8 cellular contexts compared by ENCODE assay signal in the genomic region with DNA sequence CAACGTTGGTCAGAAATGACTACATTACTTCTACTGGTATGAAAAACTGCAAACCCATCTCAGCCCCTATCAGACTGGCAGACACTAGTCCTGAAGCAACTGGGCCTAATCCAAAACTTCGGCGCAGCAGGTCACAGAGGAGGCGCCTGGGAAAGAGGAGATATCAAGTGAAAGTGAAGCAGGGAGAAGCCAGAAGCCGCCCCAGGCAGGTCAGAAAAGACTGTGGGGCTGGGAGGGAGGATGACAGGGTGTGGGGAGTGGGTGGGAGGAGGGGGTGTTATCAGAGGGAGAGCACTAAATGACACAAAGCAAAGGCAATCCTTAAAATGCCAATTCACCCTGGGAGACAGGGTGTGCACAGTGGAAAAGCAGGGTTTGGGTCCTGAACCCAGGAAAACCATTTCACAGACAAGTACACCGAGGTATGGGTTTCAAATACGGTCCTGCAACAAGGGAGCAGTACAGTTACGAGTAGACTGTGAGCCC. TPM values are rescaled to one million over a fixed set of nuclear protein-coding genes. Genes with fewer than 3 reads are reported as not detected.
A peak's percentile ranks its signal among the peaks of the same experiment; 100 is the strongest.
DNase-seq lines count a peak whose midpoint lies in the region; ATAC-seq and TF ChIP-seq lines count a peak whose summit lies in the region.

No MANE protein-coding gene starts in this region.

- peaks cover 6% of the 10 kb centered on the region for H3K36me3 Mint-ChIP-seq in activated naive CD4-positive, alpha-beta T cell treated with anti-CD3 and anti-CD28 coated beads, Interleukin-2, amount 50 U/mL, for 24 hours

- no peaks in the 10 kb centered on the region for H3K9me3 Mint-ChIP-seq in activated naive CD4-positive, alpha-beta T cell treated with anti-CD3 and anti-CD28 coated beads, Interleukin-2, amount 50 U/mL, for 24 hours

- H3K4me3 ChIP-seq in BJ (ENCODE audit: low read depth, low read length) (peak overlapping the region; percentile 97), skeletal muscle tissue (ENCODE audit: low read length in 3 of 3) (peak overlapping the region; percentile 95 to 97 (median 96))
- H3K4me3 ChIP-seq in Jurkat, Clone E6-1 (ENCODE audit: low read length): peak overlapping the region; percentile 94

- H3K27ac Mint-ChIP-seq in activated naive CD4-positive, alpha-beta T cell treated with anti-CD3 and anti-CD28 coated beads, Interleukin-2, amount 50 U/mL, for 24 hours: peak overlapping the region; percentile 92

- no peaks in the 10 kb centered on the region for H3K27me3 Mint-ChIP-seq in activated naive CD4-positive, alpha-beta T cell treated with anti-CD3 and anti-CD28 coated beads, Interleukin-2, amount 50 U/mL, for 24 hours

- H3K4me3 Mint-ChIP-seq in activated naive CD4-positive, alpha-beta T cell treated with anti-CD3 and anti-CD28 coated beads, Interleukin-2, amount 50 U/mL, for 24 hours: peak overlapping the region; percentile 92

- peak overlapping the region; percentile 87 to 94 (median 93) for H3K9ac ChIP-seq in skeletal muscle tissue (ENCODE audit: low read depth in 1 of 3, low read length in 3 of 3)

- CTCF ChIA-PET in BJ (lab: Yijun Ruan, JAX): no interaction called here

- ATAC-seq in HG03354 (IDR thresholded peaks at IDR 0.05; ENCODE audit: poor library complexity, severe bottlenecking, unreplicated experiment): no peak

- H3K27me3 ChIP-seq in BJ (ENCODE audit: control insufficient read depth, insufficient read depth, low read length) (no peaks in the 10 kb centered on the region), skeletal muscle tissue (ENCODE audit: control insufficient read depth in 3 of 3, insufficient read depth in 3 of 3, low read length in 3 of 3) (no peaks in the 10 kb centered on the region)

- peaks cover 16 to 39% (median 18%) of the 10 kb centered on the region in 3 donors for H3K4me1 ChIP-seq in skeletal muscle tissue (ENCODE audit: control insufficient read depth in 3 of 3, insufficient read depth in 3 of 3, low read length in 3 of 3)

- peak overlapping the region; percentile 89 for H3K27ac ChIP-seq in skeletal muscle tissue (ENCODE audit: low read depth, low read length)

- DNase-seq in BJ (ENCODE audit: low read depth): no peak
- DNase-seq in Jurkat, Clone E6-1 (ENCODE audit: low read depth, low spot score): no peak
- DNase-seq in hepatic stellate cell (ENCODE audit: low spot score): peak; percentile 26
- no peak for DNase-seq in NCI-H1436 (lab: John Stamatoyannopoulos, UW)
- no peak for DNase-seq in globus pallidus (ENCODE audit: low spot score)

- no peaks in the 10 kb centered on the region for H3K9me3 ChIP-seq in skeletal muscle tissue (ENCODE audit: control insufficient read depth in 3 of 3, low read length in 3 of 3)

- H3K36me3 ChIP-seq in BJ (ENCODE audit: control insufficient read depth, insufficient read depth, low read length) (no peaks in the 10 kb centered on the region), skeletal muscle tissue (ENCODE audit: control insufficient read depth in 3 of 3, insufficient read depth in 3 of 3, low read length in 3 of 3) (no peaks in the 10 kb centered on the region)

- TF ChIP-seq CTCF in BJ (IDR thresholded peaks at IDR 0.05; ENCODE audit: insufficient read depth, low read depth, low read length): no peak

- H3K4me1 Mint-ChIP-seq in activated naive CD4-positive, alpha-beta T cell treated with anti-CD3 and anti-CD28 coated beads, Interleukin-2, amount 50 U/mL, for 24 hours: peaks cover 34% of the 10 kb centered on the region

- POLR2A ChIA-PET in BJ (lab: Charles Lee): no interaction called here

RNA-seq across cellular contexts. Expression of a gene that starts 0.7 kb away (rescaled TPM):
- polyA plus RNA-seq in BJ (2011; rRNA removed): 47.2 and 65.2 TPM in 2 replicates
- polyA minus RNA-seq in BJ (2011; rRNA and poly(A)+ RNA removed): 24.5 and 25.6 TPM in 2 replicates
- polyA plus RNA-seq in Jurkat, Clone E6-1 (2012; ENCODE audit: insufficient read depth, insufficient read length): 110 TPM
- total RNA-seq in skeletal muscle tissue: 90.8 TPM
